2 cellular contexts compared by ENCODE assay signal in genomic region chr19:49856574-49857021, GRCh38.
A peak's percentile ranks its signal among the peaks of the same experiment; 100 is the strongest.
TF ChIP-seq lines count a peak whose summit lies in the region.

No MANE protein-coding gene starts in this region.

TF ChIP-seq in SK-N-SH treated with all-trans-retinoic acid at 6 μM for 48 hours, 23 proteins besides CTCF, POLR2A, EP300 and RAD21:
- TF ChIP-seq PATZ1 (CRISPR knock-in tag; IDR thresholded peaks at IDR 0.05; ENCODE audit: borderline replicate concordance), result no peak
- no peak for TF ChIP-seq OSR1 (CRISPR knock-in tag; IDR thresholded peaks at IDR 0.05)
- TF ChIP-seq ZNF8 (CRISPR knock-in tag; IDR thresholded peaks at IDR 0.05), result no peak
- no peak for TF ChIP-seq SNAI2 (CRISPR knock-in tag; IDR thresholded peaks at IDR 0.05)
- TF ChIP-seq ZNF565 (CRISPR knock-in tag; conservative IDR thresholded peaks at IDR 0.05; ENCODE audit: low read depth), result no peak
- TF ChIP-seq ISL1 (CRISPR knock-in tag; IDR thresholded peaks at IDR 0.05), result no peak
- no peak for TF ChIP-seq CSRNP3 (CRISPR knock-in tag; IDR thresholded peaks at IDR 0.05)
- no peak for TF ChIP-seq TOX (CRISPR knock-in tag; IDR thresholded peaks at IDR 0.05; ENCODE audit: borderline replicate concordance)
- no peak for TF ChIP-seq ZNF70 (CRISPR knock-in tag; IDR thresholded peaks at IDR 0.05)
- TF ChIP-seq ZFP30 (CRISPR knock-in tag; IDR thresholded peaks at IDR 0.05), result no peak
- TF ChIP-seq ESRRG (CRISPR knock-in tag; IDR thresholded peaks at IDR 0.05), result no peak
- TF ChIP-seq RARB (CRISPR knock-in tag; IDR thresholded peaks at IDR 0.05), result no peak
- TF ChIP-seq GLIS3 (CRISPR knock-in tag; IDR thresholded peaks at IDR 0.05), result no peak
- TF ChIP-seq PPARA (CRISPR knock-in tag; IDR thresholded peaks at IDR 0.05; ENCODE audit: borderline replicate concordance), result no peak

TF ChIP-seq in WTC11, 78 proteins besides CTCF, POLR2A, EP300 and RAD21 (continued from another document):
- TF ChIP-seq ARID4B (CRISPR knock-in tag; IDR thresholded peaks at IDR 0.05; ENCODE audit: borderline replicate concordance), result peak; percentile 39; the same call in 1 of the 2 replicates
